Comparison of ENCODE assay signal across 1 cellular context in the genomic region with DNA sequence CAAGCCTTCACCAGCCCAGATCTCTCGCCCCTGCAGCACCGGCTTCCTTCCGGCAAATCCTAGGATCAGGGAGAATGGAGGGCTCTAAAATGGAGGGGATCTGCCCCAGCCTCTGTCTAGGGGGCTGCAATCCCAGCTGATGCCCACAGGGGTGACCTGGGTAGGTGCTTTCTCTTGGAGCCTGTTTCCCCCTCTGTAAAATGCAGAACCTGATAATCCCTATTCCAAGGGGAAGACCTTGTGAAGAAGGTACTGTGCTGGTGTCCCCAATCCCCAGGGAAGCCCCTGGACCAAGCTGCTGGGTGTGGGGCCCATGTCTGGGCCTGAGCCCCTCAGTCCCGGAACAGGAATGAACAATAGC.
TF ChIP-seq lines count a peak whose summit lies in the region.

No MANE protein-coding gene starts in this region.

TF ChIP-seq in H1, 55 proteins besides CTCF, POLR2A, EP300 and RAD21:
- TF ChIP-seq JUND (IDR thresholded peaks at IDR 0.05; ENCODE audit: low read length) (no peak), ASH2L (IDR thresholded peaks at IDR 0.05; ENCODE audit: low read length) (no peak), JUN (IDR thresholded peaks at IDR 0.05; ENCODE audit: low read depth, low read length) (no peak), HDAC2 (IDR thresholded peaks at IDR 0.05; ENCODE audit: borderline replicate concordance in 1 of 2, low read depth in 2 of 2, low read length in 2 of 2) (no peak), CTBP2 (IDR thresholded peaks at IDR 0.05; ENCODE audit: borderline replicate concordance, insufficient read depth, insufficient read length, low read length) (no peak)
